Comparison of ENCODE assay signal across 36 cellular contexts in the genomic region with DNA sequence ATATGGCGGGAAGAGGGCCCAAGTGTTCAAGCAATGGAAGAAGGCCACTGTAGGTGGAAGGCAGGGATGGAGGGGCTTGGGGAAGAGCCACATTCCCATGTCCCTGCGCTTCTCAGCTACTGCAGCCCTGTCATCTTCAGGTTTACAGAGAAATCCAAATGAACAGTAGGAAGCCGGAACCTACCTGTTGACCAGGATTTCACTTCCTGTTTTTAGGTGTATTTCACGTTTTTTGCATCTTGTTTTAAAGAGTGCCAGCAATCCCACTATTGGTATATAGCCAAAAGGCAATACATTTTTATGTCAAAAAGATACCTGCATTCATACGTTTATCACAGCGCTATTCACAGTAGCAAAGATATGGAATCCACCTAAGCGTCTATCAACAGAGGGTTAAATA.
"Had no signal": no experiment of that assay in that cellular context is flagged by ENCODE, and none has a peak within 500 bp of the region (broad histone marks: within the 10 kb centered on the region; RNA-seq: fewer than 3 reads in every experiment).

No MANE protein-coding gene starts in this region.

- H3K9me3 ChIP-seq: MG63 had no signal

- DNase-seq: Karpas-422, Kasumi-1, MG63, MM.1S, MV-4-11, NCI-H1048, NCI-H1092, NCI-H1092 treated with DMSO at 0.1 percent for 48 hours, NCI-H1105, NCI-H1105 treated with DMSO at 0.1 percent for 48 hours, NCI-H1417, NCI-H1417 treated with DMSO at 0.1 percent for 48 hours, NCI-H1436, NCI-H1436 treated with DMSO at 0.1 percent for 48 hours, NCI-H146, NCI-H1694, NCI-H1694 treated with DMSO at 0.1 percent for 48 hours, NCI-H187 treated with DMSO at 0.1 percent for 48 hours, NCI-H1930, NCI-H2029, NCI-H2029 treated with DMSO at 0.1 percent for 48 hours, NCI-H2081, NCI-H2081 treated with DMSO at 0.1 percent for 48 hours, NCI-H2107, NCI-H2171, NCI-H2171 treated with DMSO at 0.1 percent for 48 hours, NCI-H2227 treated with DMSO at 0.1 percent for 48 hours, NCI-H226, NCI-H345, NCI-H446, NCI-H446 treated with DMSO at 0.1 percent for 48 hours, NCI-H510A, NCI-H510A treated with DMSO at 0.1 percent for 48 hours, NCI-H524, NCI-H524 treated with DMSO at 0.1 percent for 48 hours, NCI-H526 had no signal

- H3K4me3 ChIP-seq: MG63 had no signal

- H3K27me3 ChIP-seq: MG63 had no signal

- H3K36me3 ChIP-seq: MG63 had no signal
